15 cellular contexts compared by ENCODE assay signal in the genomic region with DNA sequence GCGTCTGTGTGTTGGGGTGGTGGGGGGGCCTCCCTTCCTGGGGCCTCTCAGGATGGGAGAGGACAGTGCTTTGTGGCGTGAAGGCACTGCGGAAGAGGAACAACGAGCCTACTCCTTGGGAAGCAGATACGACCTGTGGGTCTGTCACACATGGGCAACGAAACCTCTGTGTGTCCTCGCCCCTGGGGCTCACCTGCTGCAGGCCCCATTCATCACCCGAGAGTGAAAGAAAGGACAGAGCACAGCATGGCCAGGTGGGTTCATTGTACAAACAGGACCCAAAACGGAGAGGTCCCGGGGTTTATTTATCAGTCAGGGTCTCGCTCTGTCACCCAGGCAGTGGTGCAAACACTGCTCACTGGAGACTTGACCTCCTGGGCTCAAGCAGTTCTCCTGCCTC.
"Had no signal": no experiment of that assay in that cellular context is flagged by ENCODE, and none has a peak within 500 bp of the region (broad histone marks: within the 10 kb centered on the region; RNA-seq: fewer than 3 reads in every experiment).

No MANE protein-coding gene starts in this region.

- ATAC-seq: activated CD8-positive, alpha-beta T cell treated with anti-CD3 and anti-CD28 coated beads, Interleukin-2, amount 10 ng/mL, durations not matched to agents 7 days and 5 days; WTC11 had no signal

- H3K27me3 Mint-ChIP-seq: activated naive CD4-positive, alpha-beta T cell treated with anti-CD3 and anti-CD28 coated beads, Interleukin-2, amount 50 U/mL, for 24 hours had no signal

- FAIRE-seq: TTC549 had no signal

- H3K27ac Mint-ChIP-seq: activated CD8-positive, alpha-beta T cell treated with anti-CD3 and anti-CD28 coated beads, Interleukin-2, amount 10 ng/mL, durations not matched to agents 7 days and 5 days; activated naive CD4-positive, alpha-beta T cell treated with anti-CD3 and anti-CD28 coated beads, Interleukin-2, amount 50 U/mL, for 24 hours; neural progenitor cell; WTC11 had no signal

- H3K4me1 Mint-ChIP-seq: activated naive CD4-positive, alpha-beta T cell treated with anti-CD3 and anti-CD28 coated beads, Interleukin-2, amount 50 U/mL, for 24 hours had no signal

- H3K36me3 Mint-ChIP-seq: neural progenitor cell, WTC11 had no signal

- H3K4me3 Mint-ChIP-seq: activated CD8-positive, alpha-beta T cell treated with anti-CD3 and anti-CD28 coated beads, Interleukin-2, amount 10 ng/mL, durations not matched to agents 7 days and 5 days; activated naive CD4-positive, alpha-beta T cell treated with anti-CD3 and anti-CD28 coated beads, Interleukin-2, amount 50 U/mL, for 24 hours; neural progenitor cell; WTC11 had no signal

- H3K9me3 Mint-ChIP-seq: activated naive CD4-positive, alpha-beta T cell treated with anti-CD3 and anti-CD28 coated beads, Interleukin-2, amount 50 U/mL, for 24 hours; neural progenitor cell; WTC11 had no signal

- DNase-seq: activated CD4-positive, alpha-beta T cell treated with anti-CD3 and anti-CD28 coated beads for 48 hours; activated CD8-positive, alpha-beta memory T cell treated with anti-CD3 and anti-CD28 coated beads, Interleukin-2, amount 50 U/mL, for 4 hours; activated CD8-positive, alpha-beta T cell treated with anti-CD3 and anti-CD28 coated beads, Interleukin-2, amount 10 ng/mL, durations not matched to agents 7 days and 5 days; activated effector memory CD4-positive, alpha-beta T cell treated with anti-CD3 and anti-CD28 coated beads, Interleukin-2, amount 50 U/mL, for 16 hours; activated T-cell treated with anti-CD3 and anti-CD28 coated beads, Interleukin-2, amount 50 U/mL, for 48 hours; adrenal gland; dermis blood vessel endothelial cell; foreskin melanocyte; stimulated activated CD4-positive, alpha-beta T cell treated with anti-CD3 and anti-CD28 coated beads, Interleukin-2, amount 100 ng/mL, for 48 hours; stimulated activated naive CD4-positive, alpha-beta T cell; tibial artery had no signal
